ENCODE assay signal across 17 cellular contexts in the genomic region with DNA sequence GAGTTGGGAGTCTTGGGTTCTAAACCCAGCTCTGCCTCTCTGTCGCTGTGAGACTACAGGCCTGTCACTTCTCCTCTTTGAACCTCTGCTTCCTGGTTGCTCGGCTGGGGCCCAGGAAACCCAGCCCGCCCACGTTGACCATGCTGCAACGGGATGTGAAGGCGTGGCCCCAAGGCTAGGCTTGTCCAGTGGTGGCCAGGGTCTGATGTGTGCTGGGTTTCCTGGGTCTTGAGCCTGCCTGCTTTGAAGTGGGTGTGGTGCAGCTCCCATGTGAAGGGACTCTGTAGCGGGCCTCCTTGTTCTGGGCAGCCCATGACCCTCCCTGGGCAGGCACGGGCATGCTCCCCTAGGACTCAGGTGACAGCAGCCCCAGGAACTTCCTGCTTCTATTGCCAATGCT.
DNase-seq lines count a peak whose midpoint lies in the region; ATAC-seq, FAIRE-seq and TF ChIP-seq lines count a peak whose summit lies in the region.
"Had no signal": no experiment of that assay in that cellular context is flagged by ENCODE, and none has a peak within 500 bp of the region (broad histone marks: within the 10 kb centered on the region; RNA-seq: fewer than 3 reads in every experiment).

No MANE protein-coding gene starts in this region.

- TF ChIP-seq POLR2A in H54 (IDR thresholded peaks at IDR 0.05; ENCODE audit: low read depth, low read length), result no peak

- peaks cover 4% of the 10 kb centered on the region for H3K4me1 Mint-ChIP-seq in activated CD4-positive, alpha-beta T cell treated with anti-CD3 and anti-CD28 coated beads for 36 hours

- H3K4me3 Mint-ChIP-seq in activated CD4-positive, alpha-beta T cell treated with anti-CD3 and anti-CD28 coated beads for 36 hours, result no peak overlapping the region
- H3K4me3 Mint-ChIP-seq: naive thymus-derived CD4-positive, alpha-beta T cell; T-helper 1 cell treated with Interleukin-12 subunit alpha and Interleukin-12 subunit beta and Interleukin-4 antibody, amounts not matched to agents 30 μg/mL and 1 μg/mL, for 36 hours had no signal

- FAIRE-seq in H54 (lab: Jason Lieb, UNC), result no peak
- FAIRE-seq: A204.1, frontal cortex had no signal

- POLR2A ChIA-PET in activated CD4-positive, alpha-beta T cell treated with anti-CD3 and anti-CD28 coated beads for 36 hours (lab: Charles Lee), result no interaction called here

- no peaks in the 10 kb centered on the region for H3K36me3 Mint-ChIP-seq in activated CD4-positive, alpha-beta T cell treated with anti-CD3 and anti-CD28 coated beads for 36 hours (ENCODE audit: low read depth)
- H3K36me3 Mint-ChIP-seq: naive thymus-derived CD4-positive, alpha-beta T cell had no signal

- H3K27ac Mint-ChIP-seq in activated CD4-positive, alpha-beta T cell treated with anti-CD3 and anti-CD28 coated beads for 36 hours, result no peak overlapping the region
- H3K27ac Mint-ChIP-seq: T-helper 1 cell treated with Interleukin-12 subunit alpha and Interleukin-12 subunit beta and Interleukin-4 antibody, amounts not matched to agents 30 μg/mL and 1 μg/mL, for 36 hours had no signal

- no peaks in the 10 kb centered on the region for H3K27me3 Mint-ChIP-seq in activated CD4-positive, alpha-beta T cell treated with anti-CD3 and anti-CD28 coated beads for 36 hours
- H3K27me3 Mint-ChIP-seq: naive thymus-derived CD4-positive, alpha-beta T cell had no signal

- CTCF ChIA-PET in activated CD4-positive, alpha-beta T cell treated with anti-CD3 and anti-CD28 coated beads for 36 hours (lab: Charles Lee), result interaction anchor here (0.8 kb wide), 1 partner anchor 320 kb away, joined by 3 read pairs; no protein-coding TSS in a partner anchor

- peak; percentile 88 for ATAC-seq in activated CD4-positive, alpha-beta T cell treated with anti-CD3 and anti-CD28 coated beads for 36 hours
- ATAC-seq: naive thymus-derived CD4-positive, alpha-beta T cell; sciatic nerve had no signal

- no peaks in the 10 kb centered on the region for H3K9me3 Mint-ChIP-seq in activated CD4-positive, alpha-beta T cell treated with anti-CD3 and anti-CD28 coated beads for 36 hours (ENCODE audit: low read depth)
- H3K9me3 Mint-ChIP-seq: naive thymus-derived CD4-positive, alpha-beta T cell; T-helper 1 cell treated with Interleukin-12 subunit alpha and Interleukin-12 subunit beta and Interleukin-4 antibody, amounts not matched to agents 30 μg/mL and 1 μg/mL, for 36 hours had no signal

- intact Hi-C loops in activated CD4-positive, alpha-beta T cell treated with anti-CD3 and anti-CD28 coated beads for 36 hours (cut with DNase I, micrococcal nuclease), result loop anchor here in 1 of 2 experiments (1.0 kb wide), 1 partner anchor 18 kb away; no protein-coding TSS in a partner anchor
- intact Hi-C loops in cardiac septum (cut with DNase I), result no loop called here

- H3K27ac ChIP-seq in epithelial cell of prostate, result peak overlapping the region; percentile 61
- H3K27ac ChIP-seq: ascending aorta, HL-60, Peyer's patch, thyroid gland had no signal

- DNase-seq in activated CD4-positive, alpha-beta T cell treated with anti-CD3 and anti-CD28 coated beads for 36 hours, result peak; percentile 61
- no peak for DNase-seq in activated CD4-positive, alpha-beta T cell treated with anti-CD3 and anti-CD28 coated beads for 1 hour
- DNase-seq in NCI-H2196 treated with DMSO at 0.1 percent for 48 hours (lab: John Stamatoyannopoulos, UW; ENCODE audit: unreplicated experiment) (peak; percentile 10), epithelial cell of prostate (ENCODE audit: low read depth, low spot score) (peak; percentile 63), cardiac septum (ENCODE audit: low spot score) (no peak), H54 (ENCODE audit: insufficient read length, low spot score) (no peak)
- DNase-seq in stimulated activated CD8-positive, alpha-beta memory T cell treated with anti-CD3 and anti-CD28 coated beads, Interleukin-4, amount 100 ng/mL, for 48 hours, result peak; percentile 30
- DNase-seq in activated effector memory CD4-positive, alpha-beta T cell treated with Interleukin-2 at 50 U/mL for 16 hours, result no peak
- DNase-seq: naive thymus-derived CD4-positive, alpha-beta T cell; Peyer's patch; thyroid gland had no signal

Comparison
In these comparisons a context has a peak if more than half of its experiments do, and no peak if none do; other contexts are left out.
1. DNase-seq: peak in activated CD4-positive, alpha-beta T cell treated with anti-CD3 and anti-CD28 coated beads for 36 hours (single experiment), NCI-H2196 treated with DMSO at 0.1 percent for 48 hours (single experiment), epithelial cell of prostate (single experiment) and stimulated activated CD8-positive, alpha-beta memory T cell treated with anti-CD3 and anti-CD28 coated beads, Interleukin-4, amount 100 ng/mL, for 48 hours (single experiment); none in activated CD4-positive, alpha-beta T cell treated with anti-CD3 and anti-CD28 coated beads for 1 hour (single experiment), activated effector memory CD4-positive, alpha-beta T cell treated with Interleukin-2 at 50 U/mL for 16 hours (single experiment), cardiac septum (single experiment) and H54 (single experiment).